8 cellular contexts compared by ENCODE assay signal in the genomic region with DNA sequence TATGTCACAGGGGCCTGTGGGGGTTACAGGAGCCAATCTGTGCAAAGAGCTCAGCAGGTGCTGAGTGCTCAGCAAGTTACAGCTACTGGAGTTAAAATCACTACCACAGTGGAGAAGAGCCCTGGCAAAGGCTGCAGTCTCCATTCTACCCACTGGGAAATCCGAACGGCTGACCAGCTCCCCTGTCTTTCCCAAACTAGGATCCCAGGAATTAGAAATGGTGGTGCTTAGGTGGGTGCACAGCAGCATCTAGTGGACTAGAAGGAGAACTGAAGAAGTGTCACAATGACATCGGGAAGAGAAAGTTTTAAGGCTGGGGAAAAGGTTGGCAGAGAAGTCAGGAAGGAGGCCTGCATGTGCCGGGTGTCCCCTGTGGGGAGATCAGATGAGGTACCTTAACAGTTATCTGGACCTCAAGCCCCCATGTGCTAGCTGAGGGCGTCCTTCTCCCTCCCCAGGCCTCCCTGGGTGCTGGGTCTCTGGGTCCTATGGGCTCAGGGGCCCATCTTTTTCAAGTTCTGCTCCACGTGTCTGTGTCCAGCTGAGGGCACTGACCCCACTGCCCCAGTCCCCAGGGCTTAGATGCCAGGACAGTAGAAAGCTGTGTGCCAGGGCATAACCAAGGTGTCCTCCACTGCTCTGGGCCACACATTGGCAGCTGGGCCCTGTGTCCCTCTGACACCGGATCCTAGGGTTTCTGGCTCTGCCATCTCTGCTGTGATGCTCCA. TPM values are rescaled to one million over a fixed set of nuclear protein-coding genes. Genes with fewer than 3 reads are reported as not detected.
DNase-seq lines count a peak whose midpoint lies in the region; ATAC-seq, FAIRE-seq and TF ChIP-seq lines count a peak whose summit lies in the region.

No MANE protein-coding gene starts in this region.

- H3K27ac Mint-ChIP-seq in endothelial cell (ENCODE audit: unreplicated experiment), result no peak overlapping the region
- no peak overlapping the region for H3K27ac Mint-ChIP-seq in osteocyte (ENCODE audit: unreplicated experiment)

- no peaks in the 10 kb centered on the region for H3K9me3 Mint-ChIP-seq in endothelial cell (ENCODE audit: unreplicated experiment)
- no peaks in the 10 kb centered on the region for H3K9me3 Mint-ChIP-seq in osteocyte (ENCODE audit: unreplicated experiment)

- H3K36me3 Mint-ChIP-seq in endothelial cell (ENCODE audit: low read depth, unreplicated experiment), result no peaks in the 10 kb centered on the region
- H3K36me3 Mint-ChIP-seq in osteocyte (ENCODE audit: unreplicated experiment), result no peaks in the 10 kb centered on the region

- no peak for ATAC-seq in GM18505 (IDR thresholded peaks at IDR 0.05; ENCODE audit: unreplicated experiment)

- FAIRE-seq in RCC 7860 (lab: Jason Lieb, UNC) (no peak), GM12891 (lab: Jason Lieb, UNC) (no peak)

- H3K4me3 Mint-ChIP-seq in endothelial cell (ENCODE audit: unreplicated experiment) (no peak overlapping the region), osteocyte (ENCODE audit: unreplicated experiment) (no peak overlapping the region)

- H3K27me3 Mint-ChIP-seq in endothelial cell (ENCODE audit: unreplicated experiment) (peaks cover 3% of the 10 kb centered on the region), osteocyte (ENCODE audit: unreplicated experiment) (peaks cover 39% of the 10 kb centered on the region)

- peak; percentile 60 for TF ChIP-seq CTCF in endothelial cell (IDR thresholded peaks at IDR 0.05; ENCODE audit: unreplicated experiment)
- TF ChIP-seq CTCF in osteocyte (IDR thresholded peaks at IDR 0.05), result peak; percentile 53

- H3K4me1 Mint-ChIP-seq in endothelial cell (ENCODE audit: unreplicated experiment) (peaks cover 18% of the 10 kb centered on the region), osteocyte (ENCODE audit: unreplicated experiment) (no peaks in the 10 kb centered on the region)

- DNase-seq in GM03348 (ENCODE audit: low spot score) (peak; percentile 55), NCI-H2227 (lab: John Stamatoyannopoulos, UW; ENCODE audit: unreplicated experiment) (peak; percentile 42), endothelial cell (ENCODE audit: low spot score) (peak; percentile 53), osteocyte (ENCODE audit: extremely low spot score, unreplicated experiment) (no peak), T-helper 9 cell (no peak), RCC 7860 (ENCODE audit: low spot score) (no peak), GM12891 (ENCODE audit: insufficient read length, low spot score) (no peak)

- TF ChIP-seq POLR2A in GM12891 (IDR thresholded peaks at IDR 0.05; ENCODE audit: low read depth, low read length), result no peak
- TF ChIP-seq POLR2A in GM18505 (IDR thresholded peaks at IDR 0.05; ENCODE audit: borderline replicate concordance, extremely low read depth, insufficient read depth, insufficient read length), result no peak

TF ChIP-seq in GM12891, 5 proteins besides CTCF, POLR2A, EP300 and RAD21:
- TF ChIP-seq POU2F2 (IDR thresholded peaks at IDR 0.05; ENCODE audit: low read depth, low read length) (no peak), PAX5 (IDR thresholded peaks at IDR 0.05; ENCODE audit: insufficient read depth, low read length, severe bottlenecking) (no peak), SPI1 (IDR thresholded peaks at IDR 0.05; ENCODE audit: low read depth, low read length) (no peak), POLR2AphosphoS5 (IDR thresholded peaks at IDR 0.05; ENCODE audit: low read depth, low read length) (no peak), TAF1 (IDR thresholded peaks at IDR 0.05; ENCODE audit: low read depth, low read length) (no peak)

RNA-seq across cellular contexts. Expression of gene PIWIL3, which starts 1.9 kb away (rescaled TPM):
- total RNA-seq in endothelial cell (ENCODE audit: unreplicated experiment) (not detected), osteocyte (not detected in 2 replicates)
- not detected for polyA plus RNA-seq in GM12891 (2012; ENCODE audit: low read depth, missing spikeins)

RNA-seq across cellular contexts. Expression of gene SGSM1, which starts 33.4 kb away (rescaled TPM):
- 2.4 TPM for total RNA-seq in endothelial cell (ENCODE audit: unreplicated experiment)
- total RNA-seq in osteocyte, result not detected in 2 replicates
- not detected for polyA plus RNA-seq in GM12891 (2012; ENCODE audit: low read depth, missing spikeins)

Comparison
In these comparisons a context has a peak if more than half of its experiments do, and no peak if none do; other contexts are left out.
1. DNase-seq: peak in GM03348 (single experiment), NCI-H2227 (single experiment) and endothelial cell (single experiment); none in osteocyte (single experiment), T-helper 9 cell (single experiment), RCC 7860 (single experiment) and GM12891 (single experiment).